ENCODE assay signal across 8 cellular contexts in the genomic region with DNA sequence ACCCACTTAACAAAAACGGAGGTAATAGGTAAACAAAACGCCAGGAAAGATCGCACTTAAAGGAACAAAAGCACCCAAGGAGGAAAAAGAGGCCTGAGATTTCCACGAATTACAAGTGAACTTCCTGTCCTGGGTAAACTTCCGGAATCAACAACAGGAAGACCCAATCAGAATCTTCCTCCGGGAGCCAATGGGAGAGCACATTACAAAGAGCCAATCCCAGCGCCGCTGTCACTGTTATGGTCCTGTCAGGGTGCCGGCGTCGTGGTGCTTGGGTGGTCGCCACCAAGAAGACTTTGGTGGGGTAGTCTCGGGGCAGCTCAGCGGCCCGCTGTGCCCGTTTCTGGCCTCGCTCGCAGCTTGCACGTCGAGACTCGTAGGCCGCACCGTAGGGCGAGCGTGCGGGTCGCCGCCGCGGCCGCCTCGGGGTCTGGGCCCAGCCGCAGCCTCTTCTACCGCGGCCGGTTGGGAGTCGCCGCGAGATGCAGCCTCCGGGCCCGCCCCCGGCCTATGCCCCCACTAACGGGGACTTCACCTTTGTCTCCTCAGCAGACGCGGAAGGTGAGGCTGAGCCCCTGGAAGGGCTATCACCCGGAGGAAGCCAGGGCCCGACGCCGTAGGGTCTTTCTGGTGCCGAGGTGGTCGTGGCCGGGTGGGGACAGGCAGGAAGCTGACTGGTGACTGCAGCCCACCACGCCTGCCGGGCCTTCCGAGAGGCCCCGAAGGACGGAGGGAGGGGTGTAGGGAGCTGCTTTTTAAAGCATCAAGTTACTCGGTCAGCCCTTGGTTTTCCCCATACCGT. TPM values are rescaled to one million over a fixed set of nuclear protein-coding genes. Genes with fewer than 3 reads are reported as not detected.
A peak's percentile ranks its signal among the peaks of the same experiment; 100 is the strongest.
DNase-seq lines count a peak whose midpoint lies in the region; ATAC-seq lines count a peak whose summit lies in the region.

TSS of gene YIPF4 (plus strand) at position 231 of the 802 bp plus-strand sequence. CDS start at position 483, 252 bp downstream.

- H3K27me3 Mint-ChIP-seq in activated CD8-positive, alpha-beta memory T cell treated with anti-CD3 and anti-CD28 coated beads, Interleukin-2, amount 10 ng/mL, durations not matched to agents 7 days and 5 days, result peaks cover 6% of the 10 kb centered on the region

- no peaks in the 10 kb centered on the region for H3K27me3 ChIP-seq in NT2/D1 (ENCODE audit: insufficient read depth, insufficient read length)

- H3K4me1 ChIP-seq in NT2/D1 (ENCODE audit: insufficient read depth, insufficient read length), result no peaks in the 10 kb centered on the region

- in situ Hi-C loops in endometrial microvascular endothelial cells (cut with HindIII; ENCODE audit: inconsistent ontology term, low pct_unique_long_range_greater_than_20kb, low sequenced_read_pairs), result no loop called here

- CTCF ChIA-PET in activated CD8-positive, alpha-beta memory T cell treated with anti-CD3 and anti-CD28 coated beads, Interleukin-2, amount 10 ng/mL, durations not matched to agents 7 days and 5 days (lab: Charles Lee), result interaction anchor here (0.6 kb wide), 1 partner anchor 250 kb away, joined by 3 read pairs; no protein-coding TSS in a partner anchor

- peak; percentile 79 for DNase-seq in COR-L47 (lab: John Stamatoyannopoulos, UW)
- peak in 74 of 76 experiments; percentile 8 to 93 (median 79) for DNase-seq in HUDEP-2 (lab: John Stamatoyannopoulos, UW; ENCODE audit: unreplicated experiment in 76 of 76)
- DNase-seq in NT2/D1 (ENCODE audit: low read depth, low spot score), result peak; percentile 83
- peak; percentile 93 for DNase-seq in activated CD8-positive, alpha-beta memory T cell treated with anti-CD3 and anti-CD28 coated beads, Interleukin-2, amount 10 ng/mL, durations not matched to agents 7 days and 5 days
- DNase-seq in mesenteric fat pad (ENCODE audit: low spot score), result peak; percentile 93
- peak; percentile 74 for DNase-seq in stimulated activated CD8-positive, alpha-beta memory T cell treated with anti-CD3 and anti-CD28 coated beads, Interleukin-15, amount 100 ng/mL, for 24 hours (ENCODE audit: low read depth)

- peak within 1 kb of the TSS; percentile 79 for H3K4me3 Mint-ChIP-seq in activated CD8-positive, alpha-beta memory T cell treated with anti-CD3 and anti-CD28 coated beads, Interleukin-2, amount 10 ng/mL, durations not matched to agents 7 days and 5 days

- no peaks in the 10 kb centered on the region for H3K9me3 ChIP-seq in NT2/D1 (ENCODE audit: insufficient read depth, low read length)

- no peaks in the 10 kb centered on the region for H3K9me3 Mint-ChIP-seq in activated CD8-positive, alpha-beta memory T cell treated with anti-CD3 and anti-CD28 coated beads, Interleukin-2, amount 10 ng/mL, durations not matched to agents 7 days and 5 days (ENCODE audit: low read depth)

- H3K36me3 Mint-ChIP-seq in activated CD8-positive, alpha-beta memory T cell treated with anti-CD3 and anti-CD28 coated beads, Interleukin-2, amount 10 ng/mL, durations not matched to agents 7 days and 5 days, result peaks cover 13% of the 10 kb centered on the region

- peaks cover 22% of the 10 kb centered on the region for H3K4me1 Mint-ChIP-seq in activated CD8-positive, alpha-beta memory T cell treated with anti-CD3 and anti-CD28 coated beads, Interleukin-2, amount 10 ng/mL, durations not matched to agents 7 days and 5 days

- H3K9ac ChIP-seq in NT2/D1 (ENCODE audit: insufficient read length, low read depth), result peak within 1 kb of the TSS; percentile 89

- H3K36me3 ChIP-seq in NT2/D1 (ENCODE audit: insufficient read depth, insufficient read length, low read length), result peaks cover 6% of the 10 kb centered on the region

- peak within 1 kb of the TSS; percentile 75 for H3K4me3 ChIP-seq in NT2/D1 (ENCODE audit: insufficient read length, low read depth)

- peak; percentile 98 for ATAC-seq in GM21381 (IDR thresholded peaks at IDR 0.05; ENCODE audit: unreplicated experiment)
- ATAC-seq in activated CD8-positive, alpha-beta memory T cell treated with anti-CD3 and anti-CD28 coated beads, Interleukin-2, amount 10 ng/mL, durations not matched to agents 7 days and 5 days, result peak; percentile 97

- peak within 1 kb of the TSS; percentile 95 for H3K27ac Mint-ChIP-seq in activated CD8-positive, alpha-beta memory T cell treated with anti-CD3 and anti-CD28 coated beads, Interleukin-2, amount 10 ng/mL, durations not matched to agents 7 days and 5 days

RNA-seq across cellular contexts. Expression of gene YIPF4, which starts in this region (rescaled TPM):
- total RNA-seq in activated CD8-positive, alpha-beta memory T cell treated with anti-CD3 and anti-CD28 coated beads, Interleukin-2, amount 10 ng/mL, durations not matched to agents 7 days and 5 days, result 10 to 100 TPM; 30.9 to 40.5 TPM
- total RNA-seq in endometrial microvascular endothelial cells (ENCODE audit: inconsistent ontology term) (25.8 TPM), mesenteric fat pad (43.1 TPM)

Comparison
In these comparisons a context has a peak if more than half of its experiments do, and no peak if none do; other contexts are left out.
1. Peak in every context shown above with its lines: DNase-seq, ATAC-seq and H3K4me3 ChIP-seq.